20 cellular contexts compared by ENCODE assay signal in the genomic region with DNA sequence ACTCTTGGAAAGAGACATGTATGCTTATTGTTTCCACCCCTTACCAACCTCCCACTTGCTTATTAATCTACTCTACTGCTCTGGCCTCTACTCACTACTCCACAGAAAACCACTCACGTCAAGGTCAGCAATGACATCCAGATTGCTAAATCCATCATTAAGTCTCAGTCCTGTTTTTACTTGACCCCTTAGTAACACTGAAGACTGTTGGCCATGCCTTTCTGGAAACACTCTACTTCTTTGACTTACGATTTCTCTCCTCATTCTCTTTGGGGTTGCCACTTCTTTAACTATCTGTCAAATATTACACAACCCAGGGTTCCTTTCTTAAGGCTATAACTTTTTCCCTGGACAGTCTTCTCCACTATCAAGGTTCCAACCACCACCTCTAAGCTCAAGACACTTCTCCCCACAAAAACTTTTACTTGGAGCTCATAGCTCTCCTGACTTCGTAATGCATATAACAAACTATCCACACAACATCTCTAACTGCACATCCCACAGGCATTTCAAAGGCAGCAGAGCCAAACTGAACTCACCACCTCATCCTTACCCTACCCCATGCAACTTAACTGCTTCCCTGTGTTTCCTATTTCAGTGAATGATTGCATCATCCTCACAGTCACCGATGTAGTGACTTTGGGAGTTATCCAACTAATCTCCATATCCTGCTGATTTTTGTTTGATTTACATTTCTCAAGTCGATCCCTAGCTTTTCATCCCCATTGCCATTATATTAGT. TPM values are rescaled to one million over a fixed set of nuclear protein-coding genes. Genes with fewer than 3 reads are reported as not detected.
A peak's percentile ranks its signal among the peaks of the same experiment; 100 is the strongest.
DNase-seq lines count a peak whose midpoint lies in the region; ATAC-seq and TF ChIP-seq lines count a peak whose summit lies in the region.
"Had no signal": no experiment of that assay in that cellular context is flagged by ENCODE, and none has a peak within 500 bp of the region (broad histone marks: within the 10 kb centered on the region; RNA-seq: fewer than 3 reads in every experiment).

No MANE protein-coding gene starts in this region.

- H4K20me1 ChIP-seq in hepatocyte (ENCODE audit: insufficient read depth, poor library complexity, severe bottlenecking), result no peaks in the 10 kb centered on the region

- 62% methylated on average over 5 of the region's 5 CpGs for whole genome bisulfite sequencing in hepatocyte (ENCODE audit: low lambda C conversion rate, missing lambda C conversion rate)

- in situ Hi-C loops in astrocyte of the cerebellum (cut with HindIII; ENCODE audit: low sequenced_read_pairs), result no loop called here

- no peaks in the 10 kb centered on the region for H3K79me2 ChIP-seq in hepatocyte

- no peaks in the 10 kb centered on the region for H3K9me3 ChIP-seq in hepatocyte (ENCODE audit: low read depth)
- H3K9me3 ChIP-seq: esophagus muscularis mucosa, prostate gland had no signal

- ATAC-seq in GM21576 (IDR thresholded peaks at IDR 0.05; ENCODE audit: unreplicated experiment) (no peak), GM19328 (IDR thresholded peaks at IDR 0.05; ENCODE audit: unreplicated experiment) (no peak), GM21717 (IDR thresholded peaks at IDR 0.05; ENCODE audit: unreplicated experiment) (no peak)
- ATAC-seq: naive thymus-derived CD8-positive, alpha-beta T cell had no signal

- DNase-seq in EH (ENCODE audit: low read depth), result peak; percentile 75
- DNase-seq in LHCN-M2 (ENCODE audit: low read depth), result peak; percentile 1
- DNase-seq in astrocyte of the cerebellum (ENCODE audit: low read depth), result peak; percentile 13
- DNase-seq in fibroblast of villous mesenchyme (ENCODE audit: low read depth), result peak; percentile 49
- DNase-seq in hepatocyte (ENCODE audit: low spot score), result no peak
- DNase-seq: activated CD4-positive, alpha-beta T cell treated with anti-CD3 and anti-CD28 coated beads, Interleukin-2, amount 10 ng/mL, durations not matched to agents 7 days and 5 days; activated naive CD8-positive, alpha-beta T cell treated with anti-CD3 and anti-CD28 coated beads, Interleukin-2, amount 10 ng/mL, durations not matched to agents 7 days and 5 days; activated T-cell treated with anti-CD3 and anti-CD28 coated beads, Interleukin-2, amount 50 U/mL, for 24 hours; CD4-positive, CD25-positive, alpha-beta regulatory T cell; KG1; naive thymus-derived CD8-positive, alpha-beta T cell; NCI-H524 treated with DMSO at 0.1 percent for 48 hours; T-helper 9 cell had no signal

- TF ChIP-seq CTCF in astrocyte of the cerebellum (IDR thresholded peaks at IDR 0.05; ENCODE audit: low read depth, low read length, missing control alignments), result no peak
- TF ChIP-seq CTCF in fibroblast of villous mesenchyme (IDR thresholded peaks at IDR 0.05; ENCODE audit: insufficient read depth, low read depth, low read length), result no peak
- TF ChIP-seq CTCF in hepatocyte (IDR thresholded peaks at IDR 0.05; ENCODE audit: poor library complexity), result no peak

- H3K4me3 ChIP-seq in astrocyte of the cerebellum (ENCODE audit: low read depth, low read length), result no peak overlapping the region
- H3K4me3 ChIP-seq in fibroblast of villous mesenchyme (ENCODE audit: low read depth, low read length), result no peak overlapping the region
- H3K4me3 ChIP-seq in hepatocyte, result no peak overlapping the region
- H3K4me3 ChIP-seq: esophagus muscularis mucosa, prostate gland had no signal

- no peak overlapping the region for H3K4me2 ChIP-seq in hepatocyte

- no peak overlapping the region for H3K27ac ChIP-seq in hepatocyte
- H3K27ac ChIP-seq: esophagus muscularis mucosa, prostate gland had no signal

- no peaks in the 10 kb centered on the region for H3K4me1 ChIP-seq in hepatocyte (ENCODE audit: insufficient read depth)
- H3K4me1 ChIP-seq: esophagus muscularis mucosa, prostate gland had no signal

- H3K9me2 ChIP-seq in hepatocyte (replicated peaks; ENCODE audit: insufficient read depth), result no peaks in the 10 kb centered on the region

- H2AFZ ChIP-seq in hepatocyte, result no peak overlapping the region

- H3K36me3 ChIP-seq in hepatocyte (replicated peaks; ENCODE audit: insufficient read depth, low read depth), result no peaks in the 10 kb centered on the region
- H3K36me3 ChIP-seq: esophagus muscularis mucosa, prostate gland had no signal

- no peaks in the 10 kb centered on the region for H3K27me3 ChIP-seq in hepatocyte
- H3K27me3 ChIP-seq: esophagus muscularis mucosa had no signal

RNA-seq across cellular contexts. Expression of a gene that starts 15.8 kb away (rescaled TPM):
- not detected in 2 replicates for total RNA-seq in LHCN-M2 (2014; rRNA removed)
- polyA plus RNA-seq in LHCN-M2 (2012), result not detected
- total RNA-seq in fibroblast of villous mesenchyme, result not detected in 2 replicates
- total RNA-seq in hepatocyte, result not detected in 2 replicates
- not detected in 2 replicates for polyA plus RNA-seq in hepatocyte
- total RNA-seq: activated CD4-positive, alpha-beta T cell treated with anti-CD3 and anti-CD28 coated beads, Interleukin-2, amount 10 ng/mL, durations not matched to agents 7 days and 5 days; activated naive CD8-positive, alpha-beta T cell treated with anti-CD3 and anti-CD28 coated beads, Interleukin-2, amount 10 ng/mL, durations not matched to agents 7 days and 5 days; CD4-positive, CD25-positive, alpha-beta regulatory T cell; esophagus muscularis mucosa; lower leg skin; naive thymus-derived CD8-positive, alpha-beta T cell; temporal lobe had no signal
- polyA plus RNA-seq: CD4-positive, CD25-positive, alpha-beta regulatory T cell; naive thymus-derived CD8-positive, alpha-beta T cell had no signal
